Comparison of ENCODE assay signal across 2 cellular contexts in the genomic region with DNA sequence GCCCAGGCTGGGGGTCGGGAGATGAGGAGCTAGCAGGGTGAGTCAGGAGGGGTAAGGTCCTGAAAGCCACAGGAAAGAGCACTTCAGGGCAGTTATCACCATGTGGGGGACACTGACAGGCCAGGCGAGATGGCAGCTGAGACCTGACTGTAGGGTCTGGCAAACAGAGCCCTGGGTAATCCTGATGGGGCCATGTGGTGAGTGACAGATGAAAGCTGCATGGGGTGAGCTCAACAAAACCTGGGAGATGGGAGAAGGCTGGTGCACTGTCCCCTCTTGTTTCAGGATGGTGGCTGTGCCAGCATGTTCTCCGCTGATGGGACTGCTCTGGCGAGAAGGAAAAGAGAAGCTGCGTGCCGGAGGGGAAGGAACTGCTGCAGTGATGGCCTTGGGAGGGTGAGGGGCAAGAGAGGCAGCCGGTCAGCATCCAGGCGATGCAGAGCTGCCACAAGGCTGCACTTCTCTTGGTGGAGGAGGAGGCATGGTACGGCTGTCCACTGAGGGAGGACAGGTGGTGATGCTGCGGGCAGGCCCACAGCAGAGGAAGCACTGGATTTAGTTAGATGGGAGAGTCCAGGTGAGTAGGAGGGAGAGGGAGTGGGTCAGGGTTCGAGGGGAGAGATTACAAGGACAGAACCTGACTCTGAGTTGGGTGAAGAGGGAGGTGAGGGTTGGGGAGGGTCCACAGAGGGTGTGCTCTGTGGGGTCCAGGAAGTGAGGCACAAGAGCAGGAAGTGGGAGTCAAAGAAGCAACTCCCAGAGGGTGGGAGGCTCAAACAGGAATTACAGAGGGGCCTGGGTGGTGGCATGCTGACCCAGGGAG.
TF ChIP-seq lines count a peak whose summit lies in the region.

No MANE protein-coding gene starts in this region.

TF ChIP-seq in SK-N-SH, 30 proteins besides CTCF, POLR2A, EP300 and RAD21:
- TF ChIP-seq MXI1 (IDR thresholded peaks at IDR 0.05; ENCODE audit: low read depth, low read length): peak; percentile 61; the same call in 1 of the 2 replicates
- no peak for TF ChIP-seq ELF1 (IDR thresholded peaks at IDR 0.05)

TF ChIP-seq in SK-N-SH treated with all-trans-retinoic acid at 6 μM for 48 hours, 23 proteins besides CTCF, POLR2A, EP300 and RAD21:
- no peak for TF ChIP-seq TOX (CRISPR knock-in tag; IDR thresholded peaks at IDR 0.05; ENCODE audit: borderline replicate concordance)
- no peak for TF ChIP-seq SNAI2 (CRISPR knock-in tag; IDR thresholded peaks at IDR 0.05)
